ENCODE assay signal across 9 cellular contexts in the genomic region with DNA sequence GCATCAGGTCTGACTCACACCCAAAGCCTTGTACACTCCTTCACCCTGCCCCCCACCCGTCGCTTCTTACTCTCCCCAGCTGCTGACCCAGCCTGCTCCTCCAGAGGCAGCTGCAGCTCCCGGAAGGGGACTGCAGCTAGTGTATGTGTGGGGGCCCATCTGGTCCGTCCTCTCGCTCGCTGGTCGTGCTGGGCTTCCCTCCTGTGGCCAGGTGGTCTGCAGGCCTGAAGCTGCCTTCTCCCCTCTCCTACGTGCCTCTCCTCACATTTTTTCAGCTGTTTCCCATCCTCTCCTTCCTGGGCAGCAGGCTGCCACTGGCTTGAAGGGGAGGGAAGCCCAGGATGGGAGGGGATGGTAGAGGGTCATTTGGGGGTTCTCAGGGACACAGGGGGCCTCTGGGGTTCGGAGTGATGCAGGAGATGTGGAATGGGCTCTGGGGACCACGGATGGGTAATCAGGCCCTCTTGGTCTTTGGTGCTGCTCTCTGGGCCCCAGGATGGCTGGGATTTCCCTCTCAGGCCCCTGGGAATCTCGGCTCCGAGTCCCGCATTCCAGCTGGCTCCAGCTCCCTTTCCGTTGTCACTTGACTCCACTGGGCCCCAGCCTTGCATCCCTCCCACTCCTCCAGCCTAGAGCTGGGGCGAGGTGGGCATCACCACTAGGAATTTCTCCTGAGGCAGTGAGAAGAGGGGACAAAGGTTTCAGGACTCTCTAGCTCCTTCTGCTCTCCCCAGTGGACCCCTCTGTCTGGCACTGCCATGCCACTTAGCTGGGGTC. TPM values are rescaled to one million over a fixed set of nuclear protein-coding genes. Genes with fewer than 3 reads are reported as not detected.
DNase-seq lines count a peak whose midpoint lies in the region; ATAC-seq and TF ChIP-seq lines count a peak whose summit lies in the region.
"Had no signal": no experiment of that assay in that cellular context is flagged by ENCODE, and none has a peak within 500 bp of the region (broad histone marks: within the 10 kb centered on the region; RNA-seq: fewer than 3 reads in every experiment).

No MANE protein-coding gene starts in this region.

- no peaks in the 10 kb centered on the region for H3K36me3 Mint-ChIP-seq in glutamatergic neuron (ENCODE audit: unreplicated experiment)
- no peaks in the 10 kb centered on the region for H3K36me3 Mint-ChIP-seq in natural killer cell treated with Interleukin-12 subunit alpha and Interleukin-12 subunit beta and Interleukin-15 and Interleukin-18, amount 100 ng/mL, for 72 hours
- no peaks in the 10 kb centered on the region for H3K36me3 Mint-ChIP-seq in activated CD8-positive, alpha-beta T cell treated with anti-CD3 and anti-CD28 coated beads for 36 hours (ENCODE audit: low read depth)
- H3K36me3 Mint-ChIP-seq: activated naive CD8-positive, alpha-beta T cell treated with anti-CD3 and anti-CD28 coated beads for 36 hours had no signal

- H3K36me3 ChIP-seq in SJCRH30 (no peaks in the 10 kb centered on the region), prostate gland (no peaks in the 10 kb centered on the region)

- 33% methylated on average over 15 of the region's 15 CpGs for WGBS in prostate gland

- TF ChIP-seq CTCF in GM10248 (IDR thresholded peaks at IDR 0.05; ENCODE audit: control extremely low read depth, extremely low read depth, low read depth, missing control alignments) (no peak), glutamatergic neuron (IDR thresholded peaks at IDR 0.05; ENCODE audit: partially characterized antibody, unreplicated experiment) (no peak), prostate gland (IDR thresholded peaks at IDR 0.05) (no peak)
- no peak for TF ChIP-seq CTCF in activated CD8-positive, alpha-beta T cell treated with anti-CD3 and anti-CD28 coated beads for 36 hours (IDR thresholded peaks at IDR 0.05)

- intact Hi-C loops in prostate gland (cut with DNase I), result loop anchor here (5.0 kb wide), 1 partner anchor 205 kb away; no protein-coding TSS in a partner anchor
- intact Hi-C loops in activated CD8-positive, alpha-beta T cell treated with anti-CD3 and anti-CD28 coated beads for 36 hours (cut with micrococcal nuclease), result no loop called here

- peaks cover 21% of the 10 kb centered on the region for H3K27me3 Mint-ChIP-seq in glutamatergic neuron (ENCODE audit: unreplicated experiment)
- H3K27me3 Mint-ChIP-seq in natural killer cell treated with Interleukin-12 subunit alpha and Interleukin-12 subunit beta and Interleukin-15 and Interleukin-18, amount 100 ng/mL, for 72 hours, result peaks cover 0 to 17% of the 10 kb centered on the region in 2 donors
- H3K27me3 Mint-ChIP-seq in activated CD8-positive, alpha-beta T cell treated with anti-CD3 and anti-CD28 coated beads for 36 hours, result no peaks in the 10 kb centered on the region
- H3K27me3 Mint-ChIP-seq: activated naive CD8-positive, alpha-beta T cell treated with anti-CD3 and anti-CD28 coated beads for 36 hours had no signal

- peak; percentile 25 for TF ChIP-seq POLR2A in prostate gland (IDR thresholded peaks at IDR 0.05)

- peaks cover 16% of the 10 kb centered on the region for H3K9me3 Mint-ChIP-seq in glutamatergic neuron (ENCODE audit: unreplicated experiment)
- H3K9me3 Mint-ChIP-seq in natural killer cell treated with Interleukin-12 subunit alpha and Interleukin-12 subunit beta and Interleukin-15 and Interleukin-18, amount 100 ng/mL, for 72 hours, result no peaks in the 10 kb centered on the region
- no peaks in the 10 kb centered on the region for H3K9me3 Mint-ChIP-seq in activated CD8-positive, alpha-beta T cell treated with anti-CD3 and anti-CD28 coated beads for 36 hours
- H3K9me3 Mint-ChIP-seq: activated naive CD8-positive, alpha-beta T cell treated with anti-CD3 and anti-CD28 coated beads for 36 hours had no signal

- H3K9me3 ChIP-seq in SJCRH30 (replicated peaks), result no peaks in the 10 kb centered on the region
- no peaks in the 10 kb centered on the region for H3K9me3 ChIP-seq in prostate gland

- H3K4me1 ChIP-seq in SJCRH30 (peaks cover 26% of the 10 kb centered on the region), prostate gland (replicated peaks) (peaks cover 12% of the 10 kb centered on the region)

- peak overlapping the region; percentile 94 for H3K27ac ChIP-seq in SJCRH30
- peak overlapping the region; percentile 93 to 96 for H3K27ac ChIP-seq in prostate gland

- peak; percentile 10 for DNase-seq in GM10248 (ENCODE audit: extremely low spot score)
- peak; percentile 74 to 80 for DNase-seq in SJCRH30
- DNase-seq in glutamatergic neuron, result peak; percentile 53
- DNase-seq in prostate gland (ENCODE audit: low spot score), result peak; percentile 36
- DNase-seq in natural killer cell treated with Interleukin-12 subunit alpha and Interleukin-12 subunit beta and Interleukin-15 and Interleukin-18, amount 100 ng/mL, for 72 hours (ENCODE audit: low spot score), result no peak
- DNase-seq in activated CD8-positive, alpha-beta T cell treated with anti-CD3 and anti-CD28 coated beads for 36 hours, result no peak
- DNase-seq: activated naive CD8-positive, alpha-beta T cell treated with anti-CD3 and anti-CD28 coated beads for 36 hours had no signal

- CTCF ChIA-PET in GM10248 (lab: Yijun Ruan, JAX), result interaction anchor here (0.9 to 5.8 kb wide), 7 partner anchors 15 to 203 kb away, joined by 3 to 34 read pairs (median 6); partner anchors contain the start of gene VARS2
- CTCF ChIA-PET in activated CD8-positive, alpha-beta T cell treated with anti-CD3 and anti-CD28 coated beads for 36 hours (lab: Charles Lee), result interaction anchor here (0.7 to 10.4 kb wide), 9 partner anchors 25 to 209 kb away, joined by 3 to 82 read pairs (median 5); partner anchors contain the start of genes DHX16 and VARS2

- no peak for ATAC-seq in natural killer cell treated with Interleukin-12 subunit alpha and Interleukin-12 subunit beta and Interleukin-15 and Interleukin-18, amount 100 ng/mL, for 72 hours
- no peak for ATAC-seq in activated CD8-positive, alpha-beta T cell treated with anti-CD3 and anti-CD28 coated beads for 36 hours
- ATAC-seq in GM21529 (IDR thresholded peaks at IDR 0.05; ENCODE audit: unreplicated experiment) (no peak), HG03378 (IDR thresholded peaks at IDR 0.05; ENCODE audit: unreplicated experiment) (no peak)

- H3K4me1 Mint-ChIP-seq in glutamatergic neuron (ENCODE audit: low read depth, unreplicated experiment), result peaks cover 44% of the 10 kb centered on the region
- H3K4me1 Mint-ChIP-seq in natural killer cell treated with Interleukin-12 subunit alpha and Interleukin-12 subunit beta and Interleukin-15 and Interleukin-18, amount 100 ng/mL, for 72 hours (ENCODE audit: low read depth in 2 of 2), result peaks cover 24 to 31% of the 10 kb centered on the region in 2 donors
- peaks cover 42% of the 10 kb centered on the region for H3K4me1 Mint-ChIP-seq in activated CD8-positive, alpha-beta T cell treated with anti-CD3 and anti-CD28 coated beads for 36 hours (ENCODE audit: low read depth)

- peak overlapping the region; percentile 98 for H3K27ac Mint-ChIP-seq in glutamatergic neuron (ENCODE audit: unreplicated experiment)
- H3K27ac Mint-ChIP-seq in natural killer cell treated with Interleukin-12 subunit alpha and Interleukin-12 subunit beta and Interleukin-15 and Interleukin-18, amount 100 ng/mL, for 72 hours, result peak overlapping the region in 1 of 2 donors; percentile 19
- H3K27ac Mint-ChIP-seq in activated CD8-positive, alpha-beta T cell treated with anti-CD3 and anti-CD28 coated beads for 36 hours, result no peak overlapping the region

- peak overlapping the region; percentile 87 for H3K4me3 Mint-ChIP-seq in glutamatergic neuron (ENCODE audit: unreplicated experiment)
- no peak overlapping the region for H3K4me3 Mint-ChIP-seq in natural killer cell treated with Interleukin-12 subunit alpha and Interleukin-12 subunit beta and Interleukin-15 and Interleukin-18, amount 100 ng/mL, for 72 hours
- no peak overlapping the region for H3K4me3 Mint-ChIP-seq in activated CD8-positive, alpha-beta T cell treated with anti-CD3 and anti-CD28 coated beads for 36 hours

- H3K27me3 ChIP-seq in SJCRH30 (no peaks in the 10 kb centered on the region), prostate gland (replicated peaks; ENCODE audit: insufficient read depth) (no peaks in the 10 kb centered on the region)

- H3K4me3 ChIP-seq in SJCRH30 (peak overlapping the region; percentile 68), prostate gland (peak overlapping the region in 1 of 2 donors; percentile 57)

- POLR2A ChIA-PET in GM10248 (lab: Yijun Ruan, JAX), result interaction anchor here (1.4 kb wide), 1 partner anchor 138 kb away, joined by 3 read pairs; the partner anchor contains the start of gene IER3
- POLR2A ChIA-PET in activated CD8-positive, alpha-beta T cell treated with anti-CD3 and anti-CD28 coated beads for 36 hours (lab: Charles Lee), result interaction anchor here (0.5 to 1.5 kb wide), 9 partner anchors 9 to 151 kb away, joined by 3 to 7 read pairs (median 3); no protein-coding TSS in a partner anchor

RNA-seq across cellular contexts. Expression of gene DDR1, which starts 2.1 kb away (rescaled TPM):
- total RNA-seq in SJCRH30 (2014; rRNA removed; shearing (Covaris generic)), result 73.2 and 80.9 TPM in 2 replicates
- total RNA-seq in glutamatergic neuron (ENCODE audit: unreplicated experiment) (120 TPM), prostate gland (100 to 1,000 TPM; 178 to 182 TPM)
- total RNA-seq in natural killer cell treated with Interleukin-12 subunit alpha and Interleukin-12 subunit beta and Interleukin-15 and Interleukin-18, amount 100 ng/mL, for 72 hours, result 1 to 10 TPM; 2.9 to 7.4 TPM
- 10 to 100 TPM; 14.4 to 14.5 TPM for total RNA-seq in activated CD8-positive, alpha-beta T cell treated with anti-CD3 and anti-CD28 coated beads for 36 hours

RNA-seq across cellular contexts. Expression of gene GTF2H4, which starts 25.8 kb away (rescaled TPM):
- total RNA-seq in SJCRH30 (2014; rRNA removed; shearing (Covaris generic)), result 15.1 and 24.2 TPM in 2 replicates
- total RNA-seq in glutamatergic neuron (ENCODE audit: unreplicated experiment), result 67.2 TPM
- 10 to 100 TPM; 19.0 to 26.2 TPM for total RNA-seq in prostate gland
- 10 to 100 TPM; 29.4 to 49.5 TPM for total RNA-seq in natural killer cell treated with Interleukin-12 subunit alpha and Interleukin-12 subunit beta and Interleukin-15 and Interleukin-18, amount 100 ng/mL, for 72 hours
- total RNA-seq in activated CD8-positive, alpha-beta T cell treated with anti-CD3 and anti-CD28 coated beads for 36 hours, result 10 to 100 TPM; 37.1 to 41.9 TPM

RNA-seq across cellular contexts. Expression of gene VARS2, which starts 31.9 kb away (rescaled TPM):
- total RNA-seq in SJCRH30 (2014; rRNA removed; shearing (Covaris generic)), result 21.3 and 23.5 TPM in 2 replicates
- total RNA-seq in glutamatergic neuron (ENCODE audit: unreplicated experiment), result 47.0 TPM
- total RNA-seq in prostate gland, result 10 to 100 TPM; 15.8 to 27.0 TPM
- total RNA-seq in natural killer cell treated with Interleukin-12 subunit alpha and Interleukin-12 subunit beta and Interleukin-15 and Interleukin-18, amount 100 ng/mL, for 72 hours, result 10 to 100 TPM; 47.2 to 90.5 TPM
- 10 to 100 TPM; 83.0 to 84.0 TPM for total RNA-seq in activated CD8-positive, alpha-beta T cell treated with anti-CD3 and anti-CD28 coated beads for 36 hours

RNA-seq across cellular contexts. Expression of gene SFTA2, which starts 49.8 kb away (rescaled TPM):
- not detected in 2 replicates for total RNA-seq in SJCRH30 (2014; rRNA removed; shearing (Covaris generic))
- total RNA-seq in glutamatergic neuron (ENCODE audit: unreplicated experiment) (not detected), prostate gland (not detected)
- not detected for total RNA-seq in natural killer cell treated with Interleukin-12 subunit alpha and Interleukin-12 subunit beta and Interleukin-15 and Interleukin-18, amount 100 ng/mL, for 72 hours
- not detected for total RNA-seq in activated CD8-positive, alpha-beta T cell treated with anti-CD3 and anti-CD28 coated beads for 36 hours
- total RNA-seq: activated naive CD8-positive, alpha-beta T cell treated with anti-CD3 and anti-CD28 coated beads for 36 hours had no signal

RNA-seq across cellular contexts. Expression of gene MUCL3, which starts 58.6 kb away (rescaled TPM):
- total RNA-seq in SJCRH30 (2014; rRNA removed; shearing (Covaris generic)), result not detected in 2 replicates
- total RNA-seq in glutamatergic neuron (ENCODE audit: unreplicated experiment), result not detected
- total RNA-seq in prostate gland, result not detected
- not detected for total RNA-seq in natural killer cell treated with Interleukin-12 subunit alpha and Interleukin-12 subunit beta and Interleukin-15 and Interleukin-18, amount 100 ng/mL, for 72 hours
- total RNA-seq in activated CD8-positive, alpha-beta T cell treated with anti-CD3 and anti-CD28 coated beads for 36 hours, result not detected
- total RNA-seq: activated naive CD8-positive, alpha-beta T cell treated with anti-CD3 and anti-CD28 coated beads for 36 hours had no signal

Comparison
In these comparisons a context has a peak if more than half of its experiments do, and no peak if none do; other contexts are left out.
1. DNase-seq: peak in GM10248 (single experiment), SJCRH30 (2 of 2), glutamatergic neuron (single experiment) and prostate gland (single experiment); none in natural killer cell treated with Interleukin-12 subunit alpha and Interleukin-12 subunit beta and Interleukin-15 and Interleukin-18, amount 100 ng/mL, for 72 hours (single experiment) and activated CD8-positive, alpha-beta T cell treated with anti-CD3 and anti-CD28 coated beads for 36 hours (single experiment).